In the genomic region with DNA sequence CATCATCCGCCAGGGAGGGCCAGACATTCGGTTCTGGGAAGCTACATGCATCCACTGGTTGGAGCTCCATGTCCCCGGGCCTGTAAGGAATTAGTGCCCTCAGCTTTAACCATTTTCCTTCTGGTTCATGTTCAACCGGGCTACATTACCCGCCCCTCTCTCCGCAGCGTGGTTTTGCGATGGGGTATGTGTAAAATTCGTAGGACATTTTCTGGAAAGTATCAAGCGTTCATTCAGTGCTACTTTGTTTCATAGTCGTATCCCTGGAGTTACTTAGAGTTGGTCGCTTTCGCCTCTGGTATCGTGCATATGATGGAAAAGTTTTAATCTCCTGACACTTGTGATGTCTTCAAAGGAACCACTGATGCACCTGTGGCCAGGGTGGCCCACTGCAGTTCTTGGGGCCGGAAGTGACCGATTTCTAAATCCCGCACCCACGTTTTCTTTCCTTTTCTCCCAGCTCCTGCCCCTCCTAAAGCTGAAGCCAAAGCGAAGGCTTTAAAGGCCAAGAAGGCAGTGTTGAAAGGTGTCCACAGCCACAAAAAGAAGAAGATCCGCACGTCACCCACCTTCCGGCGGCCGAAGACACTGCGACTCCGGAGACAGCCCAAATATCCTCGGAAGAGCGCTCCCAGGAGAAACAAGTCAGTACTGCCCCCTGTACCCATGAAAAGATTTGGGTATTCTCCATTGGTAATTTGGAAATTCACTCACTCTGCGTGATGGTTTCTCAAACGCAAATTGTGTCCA, we compare ENCODE assay signal across 8 cellular contexts. TPM values are rescaled to one million over a fixed set of nuclear protein-coding genes. Genes with fewer than 3 reads are reported as not detected.
DNase-seq lines count a peak whose midpoint lies in the region; ATAC-seq and TF ChIP-seq lines count a peak whose summit lies in the region.

No MANE protein-coding gene starts in this region.

- peak overlapping the region; percentile 75 for H3K27ac ChIP-seq in PC-3 (ENCODE audit: low read length)

- peaks cover 43% of the 10 kb centered on the region for H3K36me3 ChIP-seq in PC-3 (ENCODE audit: low read depth, low read length)

- H3K79me2 ChIP-seq in PC-3 (ENCODE audit: low read length) = peaks cover 60% of the 10 kb centered on the region

- BruUV-seq in PC-3 (replicated peaks; lab: Mats Ljungman, UMichigan) = TSS peak; percentile 82

- H3K4me1 Mint-ChIP-seq in chondrocyte (ENCODE audit: low read depth) (peaks cover 74% of the 10 kb centered on the region), naive B cell (peaks cover 44 to 63% (median 55%) of the 10 kb centered on the region in 3 donors)

- peaks cover 12% of the 10 kb centered on the region for H3F3A ChIP-seq in PC-3 (ENCODE audit: low read length, unreplicated experiment)

- peaks cover 43% of the 10 kb centered on the region for H3K4me1 ChIP-seq in PC-3 (ENCODE audit: insufficient read depth, low read length)

- H3K27me3 ChIP-seq in PC-3 (ENCODE audit: low read length) = no peaks in the 10 kb centered on the region

- peaks cover 32% of the 10 kb centered on the region for H4K20me1 ChIP-seq in PC-3 (ENCODE audit: low read length)

- H3K9me3 Mint-ChIP-seq in chondrocyte (ENCODE audit: low read depth) (no peaks in the 10 kb centered on the region), naive B cell (no peaks in the 10 kb centered on the region)

- no peak overlapping the region for H2AFZ ChIP-seq in PC-3 (ENCODE audit: low read length)

- POLR2A ChIA-PET in PC-3 (lab: Charles Lee; ENCODE audit: unreplicated experiment) = interaction anchor here (1.2 to 1.8 kb wide), 2 partner anchors 9 to 231 kb away, joined by 9 to 12 read pairs; a partner anchor contains a TSS

- H3K4me2 ChIP-seq in PC-3 (ENCODE audit: low read length) = peak overlapping the region; percentile 96

- DNase-seq in PC-3 (no peak), chondrocyte (ENCODE audit: low spot score) (no peak), naive B cell (no peak), left colon (no peak)

- H3K9ac ChIP-seq in PC-3 (ENCODE audit: low read length) = peak overlapping the region; percentile 99

- H3K9me3 ChIP-seq in PC-3 (ENCODE audit: low read length) = no peaks in the 10 kb centered on the region

- H3K9me2 ChIP-seq in PC-3 (replicated peaks; ENCODE audit: low read length) = no peaks in the 10 kb centered on the region

- CTCF ChIA-PET in PC-3 (lab: Charles Lee) = no interaction called here

- H3K4me3 Mint-ChIP-seq in chondrocyte (ENCODE audit: unreplicated experiment) = peak overlapping the region; percentile 99
- peak overlapping the region; percentile 92 to 100 (median 99) for H3K4me3 Mint-ChIP-seq in naive B cell

- intact Hi-C loops in PC-3 (cut with micrococcal nuclease) (loop anchor here (10.0 kb wide), 1 partner anchor 184 kb away; a partner anchor contains a TSS), left colon (cut with DNase I, micrococcal nuclease) (no loop called here)

- H3K36me3 Mint-ChIP-seq in chondrocyte (ENCODE audit: low read depth) (peaks cover 26% of the 10 kb centered on the region), naive B cell (peaks cover 10 to 16% of the 10 kb centered on the region in 2 donors)

- peak; percentile 24 for TF ChIP-seq CTCF in GM12873 (IDR thresholded peaks at IDR 0.05; ENCODE audit: insufficient read depth, low read depth, low read length, missing control alignments)
- TF ChIP-seq CTCF in PC-3 (conservative IDR thresholded peaks at IDR 0.05; ENCODE audit: low read depth, low read length) = no peak
- TF ChIP-seq CTCF in chondrocyte (IDR thresholded peaks at IDR 0.05) = peak; percentile 56

- ATAC-seq in PC-3 (no peak), naive B cell (ENCODE audit: low read depth in 2 of 2) (no peak), GM18873 (IDR thresholded peaks at IDR 0.05; ENCODE audit: low FRiP score, unreplicated experiment) (no peak), left colon (no peak), GM19397 (IDR thresholded peaks at IDR 0.05; ENCODE audit: unreplicated experiment) (no peak), HG03159 (IDR thresholded peaks at IDR 0.05; ENCODE audit: unreplicated experiment) (no peak)

- H3K4me3 ChIP-seq in PC-3 (ENCODE audit: low read length) = peak overlapping the region; percentile 93

- H3K27me3 Mint-ChIP-seq in chondrocyte (ENCODE audit: low read depth) (no peaks in the 10 kb centered on the region), naive B cell (no peaks in the 10 kb centered on the region)

- peak overlapping the region; percentile 96 for H3K27ac Mint-ChIP-seq in chondrocyte (ENCODE audit: unreplicated experiment)
- peak overlapping the region; percentile 96 to 99 (median 98) for H3K27ac Mint-ChIP-seq in naive B cell

RNA-seq across cellular contexts. Expression of a gene that starts 0.6 kb away (rescaled TPM):
- total RNA-seq in PC-3 (2014; rRNA removed) (390 and 515 TPM in 2 replicates), chondrocyte (853 to 1,026 TPM (median 884 TPM) in 3 replicates), left colon (1,000 to 10,000 TPM; 1,131 to 1,234 TPM)
- polyA plus RNA-seq in naive B cell (ENCODE audit: low read depth in 6 of 6) = 1,000 to 10,000 TPM; 5,077 to 6,780 (median 5,627) TPM

RNA-seq across cellular contexts. Expression of a gene that starts 2.8 kb away (rescaled TPM):
- total RNA-seq in PC-3 (2014; rRNA removed) (207 and 211 TPM in 2 replicates), chondrocyte (128 to 132 TPM (median 131 TPM) in 3 replicates), left colon (10 to 100 TPM in 1 of 2 donors, 1 to 10 TPM in 1; 6.9 to 17.4 TPM)
- 10 to 100 TPM; 11.6 to 22.6 (median 18.2) TPM for polyA plus RNA-seq in naive B cell (ENCODE audit: low read depth in 6 of 6)

RNA-seq across cellular contexts. Expression of a gene that starts 5.6 kb away (rescaled TPM):
- total RNA-seq in PC-3 (2014; rRNA removed) = 7.1 and 9.3 TPM in 2 replicates
- 12.4 to 12.9 TPM (median 12.6 TPM) in 3 replicates for total RNA-seq in chondrocyte
- polyA plus RNA-seq in naive B cell (ENCODE audit: low read depth in 6 of 6) = 1 to 10 TPM in 1 of 6 donors, under 1 TPM in 1, not detected in 4; 0.93 to 1.2 TPM
- 10 to 100 TPM in 1 of 2 donors, 1 to 10 TPM in 1; 7.1 to 12.8 TPM for total RNA-seq in left colon

RNA-seq across cellular contexts. Expression of a gene that starts 8.2 kb away (rescaled TPM):
- 2.4 and 3.7 TPM in 2 replicates for total RNA-seq in PC-3 (2014; rRNA removed)
- total RNA-seq in chondrocyte = 5.3 to 6.1 TPM (median 5.5 TPM) in 3 replicates
- 10 to 100 TPM; 14.5 to 26.1 (median 19.6) TPM for polyA plus RNA-seq in naive B cell (ENCODE audit: low read depth in 6 of 6)
- 1 to 10 TPM; 5.6 to 5.7 TPM for total RNA-seq in left colon

RNA-seq across cellular contexts. Expression of a gene that starts 8.7 kb away (rescaled TPM):
- total RNA-seq in PC-3 (2014; rRNA removed) = 1.9 and 2.6 TPM in 2 replicates
- total RNA-seq in chondrocyte = 1.4 to 2.3 TPM (median 2.0 TPM) in 3 replicates
- 1 to 10 TPM in 3 of 6 donors, under 1 TPM in 2, not detected in 1; 0.29 to 2.3 (median 1.1) TPM for polyA plus RNA-seq in naive B cell (ENCODE audit: low read depth in 6 of 6)
- total RNA-seq in left colon = 1 to 10 TPM; 1.4 to 1.8 TPM
